8 cellular contexts compared by ENCODE assay signal in genomic region chr11:5808500-5809121, GRCh38. TPM values are rescaled to one million over a fixed set of nuclear protein-coding genes. Genes with fewer than 3 reads are reported as not detected.
A peak's percentile ranks its signal among the peaks of the same experiment; 100 is the strongest.
DNase-seq lines count a peak whose midpoint lies in the region; ATAC-seq, FAIRE-seq and TF ChIP-seq lines count a peak whose summit lies in the region.

TSS of gene OR52N2 (plus strand) at chr11:5808924. CDS start at chr11:5820336, 11,412 bp downstream.

- peak; percentile 70 for ATAC-seq in K562

- H3K27ac ChIP-seq in K562 (ENCODE audit: extremely low read depth, low read depth, low read length) (peak within 1 kb of the TSS; percentile 73; the same call in 1 of the 3 replicates), iPS-18a (ENCODE audit: low read length) (no peak within 1 kb of the TSS), skeletal muscle tissue (ENCODE audit: low read depth, low read length) (no peak within 1 kb of the TSS)

- H3K36me3 ChIP-seq in HAP-1 (replicated peaks) (no peaks in the 10 kb centered on the region), K562 (ENCODE audit: control insufficient read depth, insufficient read depth, low read length) (no peaks in the 10 kb centered on the region), iPS-18a (ENCODE audit: control insufficient read depth, low read depth, low read length) (no peaks in the 10 kb centered on the region), skeletal muscle tissue (ENCODE audit: control insufficient read depth in 3 of 3, insufficient read depth in 3 of 3, low read length in 3 of 3) (no peaks in the 10 kb centered on the region)

- TF ChIP-seq EP300 in K562 (IDR thresholded peaks at IDR 0.05; ENCODE audit: low read length), result no peak

- no peak within 1 kb of the TSS for H3K27ac Mint-ChIP-seq in T-helper 2 cell treated with Interferon-gamma antibody and Interleukin-4, amounts not matched to agents 5 μg/mL and 100 μg/mL, for 36 hours

- peaks cover 24% of the 10 kb centered on the region for H3K27me3 Mint-ChIP-seq in T-helper 2 cell treated with Interferon-gamma antibody and Interleukin-4, amounts not matched to agents 5 μg/mL and 100 μg/mL, for 36 hours (ENCODE audit: low read depth)

- CTCF ChIA-PET in K562 (lab: Yijun Ruan, JAX; ENCODE audit: low intra/inter-chr PET ratio), result interaction anchor here (0.7 kb wide), 1 partner anchor 333 kb away, joined by 3 read pairs; no protein-coding TSS in a partner anchor

- no peaks in the 10 kb centered on the region for H3K9me3 Mint-ChIP-seq in T-helper 2 cell treated with Interferon-gamma antibody and Interleukin-4, amounts not matched to agents 5 μg/mL and 100 μg/mL, for 36 hours

- POLR2A ChIA-PET in K562 (lab: Yijun Ruan, JAX), result no interaction called here

- peak within 1 kb of the TSS; percentile 86 for H3K4me3 Mint-ChIP-seq in T-helper 2 cell treated with Interferon-gamma antibody and Interleukin-4, amounts not matched to agents 5 μg/mL and 100 μg/mL, for 36 hours

- H4K20me1 ChIP-seq in K562 (replicated peaks; ENCODE audit: control insufficient read depth, insufficient read depth, low read length), result no peaks in the 10 kb centered on the region

- H3K9me3 ChIP-seq in HAP-1, result no peaks in the 10 kb centered on the region
- peaks cover 21% of the 10 kb centered on the region for H3K9me3 ChIP-seq in K562 (replicated peaks; ENCODE audit: control insufficient read depth, insufficient read depth, low read depth, low read length)
- H3K9me3 ChIP-seq in iPS-18a (ENCODE audit: control insufficient read depth, low read depth, low read length), result no peaks in the 10 kb centered on the region
- no peaks in the 10 kb centered on the region for H3K9me3 ChIP-seq in skeletal muscle tissue (ENCODE audit: control insufficient read depth in 3 of 3, low read length in 3 of 3)

- intact Hi-C loops in K562 (cut with micrococcal nuclease), result loop anchor here (1.0 kb wide), 2 partner anchors 124 to 208 kb away; no protein-coding TSS in a partner anchor

- DNase-seq in GM12864 (ENCODE audit: low read depth), result peak; percentile 39
- DNase-seq in HAP-1 (ENCODE audit: low spot score in 2 of 2), result peak; percentile 67 to 82
- DNase-seq in M059J (ENCODE audit: low read depth), result peak; percentile 70
- DNase-seq in T-helper 2 cell treated with Interferon-gamma antibody and Interleukin-4, amounts not matched to agents 5 μg/mL and 100 μg/mL, for 36 hours (ENCODE audit: low spot score), result peak; percentile 60
- peak; percentile 17 to 60 (median 26) for DNase-seq in K562 (ENCODE audit: extremely low read depth in 1 of 4, low spot score in 3 of 4)
- no peak for DNase-seq in 8988T

- peak; percentile 84 for TF ChIP-seq CTCF in GM12864 (IDR thresholded peaks at IDR 0.05; ENCODE audit: low read depth, low read length, missing control alignments)
- TF ChIP-seq CTCF in K562 (IDR thresholded peaks at IDR 0.05 in 2 of 3, conservative IDR thresholded peaks at IDR 0.05 in 1 of 3; ENCODE audit: insufficient read depth in 2 of 3, low read depth in 1 of 3, low read length in 3 of 3), result peak; percentile 48 to 56 (median 53); a peak in 5 of 6 replicates

- in situ Hi-C loops in HAP-1 (cut with MboI; ENCODE audit: low sequenced_read_pairs) (loop anchor here (25.0 kb wide), 2 partner anchors 696 to 1171 kb away; partner anchors contain the start of genes OR51D1 and OR51E1), K562 (cut with MboI) (no loop called here)

- H3K9ac ChIP-seq in K562 (ENCODE audit: insufficient read depth in 1 of 2, low read depth in 2 of 2, low read length in 2 of 2) (no peak within 1 kb of the TSS), iPS-18a (ENCODE audit: low read length) (peak within 1 kb of the TSS; percentile 48), skeletal muscle tissue (ENCODE audit: low read depth in 1 of 3, low read length in 3 of 3) (peak within 1 kb of the TSS; percentile 21 to 51 (median 50))

- no peaks in the 10 kb centered on the region for H3K36me3 Mint-ChIP-seq in T-helper 2 cell treated with Interferon-gamma antibody and Interleukin-4, amounts not matched to agents 5 μg/mL and 100 μg/mL, for 36 hours (ENCODE audit: low read depth)

- no peak for TF ChIP-seq POLR2A in K562 (conservative IDR thresholded peaks at IDR 0.05)

- peak within 1 kb of the TSS; percentile 70 for H3K4me3 ChIP-seq in GM12864 (ENCODE audit: low read depth, low read length)
- peak within 1 kb of the TSS; percentile 12 for H3K4me3 ChIP-seq in HAP-1
- H3K4me3 ChIP-seq in K562, result no peak within 1 kb of the TSS
- peak within 1 kb of the TSS; percentile 75 for H3K4me3 ChIP-seq in iPS-18a (ENCODE audit: low read length)
- peak within 1 kb of the TSS; percentile 61 to 75 (median 70) for H3K4me3 ChIP-seq in skeletal muscle tissue (ENCODE audit: low read length in 3 of 3)

- H2AFZ ChIP-seq in K562 (ENCODE audit: low read depth, low read length), result peak within 1 kb of the TSS; percentile 74; the same call in 1 of the 2 replicates

- no TSS peak for BruUV-seq in K562 (replicated peaks; lab: Mats Ljungman, UMichigan)

- peak; percentile 26 to 68; a peak in 3 of 4 replicates for TF ChIP-seq RAD21 in K562 (CRISPR knock-in tag; conservative IDR thresholded peaks at IDR 0.05 in 1 of 2, IDR thresholded peaks at IDR 0.05 in 1 of 2)

- H3K27me3 ChIP-seq in HAP-1 (ENCODE audit: low read depth), result peaks cover 8% of the 10 kb centered on the region
- H3K27me3 ChIP-seq in K562 (ENCODE audit: control insufficient read depth in 2 of 2, insufficient read depth in 2 of 2, low read length in 2 of 2), result no peaks in the 10 kb centered on the region
- H3K27me3 ChIP-seq in iPS-18a (ENCODE audit: control insufficient read depth, insufficient read depth, low read length), result no peaks in the 10 kb centered on the region
- H3K27me3 ChIP-seq in skeletal muscle tissue (ENCODE audit: control insufficient read depth in 3 of 3, insufficient read depth in 3 of 3, low read length in 3 of 3), result peaks cover 0 to 7% (median 5%) of the 10 kb centered on the region in 3 donors

- H3K79me2 ChIP-seq in K562 (ENCODE audit: control insufficient read depth, insufficient read depth, low read length), result no peaks in the 10 kb centered on the region

- peaks cover 10% of the 10 kb centered on the region for H3K4me1 Mint-ChIP-seq in T-helper 2 cell treated with Interferon-gamma antibody and Interleukin-4, amounts not matched to agents 5 μg/mL and 100 μg/mL, for 36 hours (ENCODE audit: low read depth)

- no peak within 1 kb of the TSS; the same call in 1 of the 2 replicates for H3K4me2 ChIP-seq in K562 (ENCODE audit: insufficient read depth, low read length)

- H3K9me1 ChIP-seq in K562 (ENCODE audit: control insufficient read depth, insufficient read depth, low read length), result no peaks in the 10 kb centered on the region

- FAIRE-seq in K562 (lab: Jason Lieb, UNC), result peak; percentile 23

- H3K4me1 ChIP-seq in HAP-1 (no peaks in the 10 kb centered on the region), K562 (replicated peaks in 1 of 2; ENCODE audit: control insufficient read depth in 2 of 2, insufficient read depth in 2 of 2, low read length in 2 of 2) (peaks cover 0 to 6% of the 10 kb centered on the region in 2 experiments; a peak in 2 of 5 replicates), iPS-18a (ENCODE audit: control insufficient read depth, low read depth, low read length) (peaks cover 1% of the 10 kb centered on the region), skeletal muscle tissue (ENCODE audit: control insufficient read depth in 3 of 3, insufficient read depth in 3 of 3, low read length in 3 of 3) (peaks cover 0 to 12% (median 5%) of the 10 kb centered on the region in 3 donors)

- WGBS in K562 (ENCODE audit: insufficient coverage, low coverage, missing lambda C conversion rate), result 81% methylated on average over 23 of the region's 24 CpGs

TF ChIP-seq in K562, 482 proteins besides CTCF, POLR2A, EP300 and RAD21 (continues in another document):
- TF ChIP-seq EGR1 (conservative IDR thresholded peaks at IDR 0.05) (no peak), PPARD (CRISPR knock-in tag; IDR thresholded peaks at IDR 0.05) (no peak), ASH1L (IDR thresholded peaks at IDR 0.05; ENCODE audit: borderline replicate concordance, low read depth, partially characterized antibody) (no peak), SP1 (CRISPR knock-in tag; IDR thresholded peaks at IDR 0.05) (peak; percentile 23; the same call in 1 of the 2 replicates), KLF13 (tag; IDR thresholded peaks at IDR 0.05; ENCODE audit: borderline replicate concordance, low read depth) (no peak)
- TF ChIP-seq, protein P1, sequence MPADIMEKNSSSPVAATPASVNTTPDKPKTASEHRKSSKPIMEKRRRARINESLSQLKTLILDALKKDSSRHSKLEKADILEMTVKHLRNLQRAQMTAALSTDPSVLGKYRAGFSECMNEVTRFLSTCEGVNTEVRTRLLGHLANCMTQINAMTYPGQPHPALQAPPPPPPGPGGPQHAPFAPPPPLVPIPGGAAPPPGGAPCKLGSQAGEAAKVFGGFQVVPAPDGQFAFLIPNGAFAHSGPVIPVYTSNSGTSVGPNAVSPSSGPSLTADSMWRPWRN (IDR thresholded peaks at IDR 0.05; ENCODE audit: low read depth), result no peak

RNA-seq across cellular contexts. Expression of gene OR52N2, which starts in this region (rescaled TPM):
- total RNA-seq in M059J (2014; rRNA removed; shearing (Covaris generic)), result 0.12 TPM in 1 of 2 replicates, not detected in the other
- total RNA-seq in K562 (2011; cell fraction: chromatin; rRNA removed; ENCODE audit: low replicate concordance), result not detected in 2 replicates
- not detected in 2 replicates for total RNA-seq in K562 (2011; cell fraction: nucleolus; rRNA removed)
- total RNA-seq in K562 (2011; cell fraction: nucleoplasm; rRNA removed), result not detected in 2 replicates
- total RNA-seq in K562 (2014; rRNA removed) (not detected in 2 replicates), K562 (2014; rRNA removed; fragmentation: Illumina TruSeq; extraction: Trizol) (not detected in 2 replicates), K562 (2015; rRNA removed; fragmentation: Illumina TruSeq; extraction: Trizol) (not detected in 2 replicates), K562 (2021) (not detected in 2 replicates), skeletal muscle tissue (not detected)
- polyA plus RNA-seq in K562 (2011; rRNA removed) (not detected in 2 replicates), K562 (2014; fragmentation: Illumina TruSeq; extraction: Trizol) (not detected in 2 replicates), K562 (2014; fragmentation: Nextera tagmentation; extraction: Ambion mirVana) (not detected), K562 (2014; rRNA removed) (not detected in 2 replicates)
- polyA plus RNA-seq in K562 (2011; cell fraction: cytosol; rRNA removed), result not detected in 2 replicates
- not detected in 2 replicates for polyA plus RNA-seq in K562 (2011; cell fraction: nucleus; rRNA removed)
- not detected in 2 replicates for polyA plus RNA-seq in K562 (2012)
- polyA minus RNA-seq in K562 (2011; rRNA and poly(A)+ RNA removed), result not detected in 2 replicates
- not detected in 2 replicates for polyA minus RNA-seq in K562 (2011; cell fraction: cytosol; rRNA and poly(A)+ RNA removed)
- polyA minus RNA-seq in K562 (2011; cell fraction: nucleus; rRNA and poly(A)+ RNA removed), result not detected in 2 replicates

Comparison
In these comparisons a context has a peak if more than half of its experiments do, and no peak if none do; other contexts are left out.
1. Peak in DNase-seq in M059J; RNA of the gene not detected or under 1 TPM.
2. Peak in DNase-seq, ATAC-seq and H3K27ac ChIP-seq in K562; RNA of the gene not detected or under 1 TPM.
3. H3K9ac ChIP-seq: peak in iPS-18a (single experiment) and skeletal muscle tissue (3 of 3); none in K562 (0 of 2).